Comparison of ENCODE assay signal across 11 cellular contexts in genomic region chr5:79318935-79319614, GRCh38.
A peak's percentile ranks its signal among the peaks of the same experiment; 100 is the strongest.
DNase-seq lines count a peak whose midpoint lies in the region; ATAC-seq and TF ChIP-seq lines count a peak whose summit lies in the region.
"Had no signal": no experiment of that assay in that cellular context is flagged by ENCODE, and none has a peak within 500 bp of the region (broad histone marks: within the 10 kb centered on the region; RNA-seq: fewer than 3 reads in every experiment).

No MANE protein-coding gene starts in this region.

- TF ChIP-seq CTCF in fibroblast of villous mesenchyme (IDR thresholded peaks at IDR 0.05; ENCODE audit: insufficient read depth, low read depth, low read length) (no peak), WERI-Rb-1 (IDR thresholded peaks at IDR 0.05; ENCODE audit: low read depth, low read length) (no peak)

- H3K9me3 ChIP-seq in SJCRH30 (replicated peaks), result no peaks in the 10 kb centered on the region
- H3K9me3 ChIP-seq in WERI-Rb-1 (ENCODE audit: severe bottlenecking), result no peaks in the 10 kb centered on the region

- peak overlapping the region; percentile 44 for H3K27ac ChIP-seq in SJCRH30
- H3K27ac ChIP-seq in WERI-Rb-1, result no peak overlapping the region

- H3K36me3 ChIP-seq in SJCRH30, result peaks cover 9% of the 10 kb centered on the region; the same call in 1 of the 2 replicates
- H3K36me3 ChIP-seq in WERI-Rb-1, result peaks cover 70% of the 10 kb centered on the region

- H3K27me3 ChIP-seq in SJCRH30 (no peaks in the 10 kb centered on the region), WERI-Rb-1 (ENCODE audit: insufficient read depth, low read depth, severe bottlenecking) (no peaks in the 10 kb centered on the region)

- DNase-seq in stimulated activated naive CD8-positive, alpha-beta T cell treated with anti-CD3 and anti-CD28 coated beads, Interleukin-15, amount 100 ng/mL, for 72 hours, result no peak
- no peak for DNase-seq in stimulated activated naive CD8-positive, alpha-beta T cell treated with anti-CD3 and anti-CD28 coated beads, Interleukin-15, Interleukin-2, amounts not matched to agents 100 U/mL and 50 U/mL, for 24 hours
- peak; percentile 52 to 73 for DNase-seq in SJCRH30
- peak; percentile 86 for DNase-seq in fibroblast of villous mesenchyme (ENCODE audit: low read depth)
- DNase-seq in activated CD8-positive, alpha-beta memory T cell treated with anti-CD3 and anti-CD28 coated beads, Interleukin-2, amount 50 U/mL, for 4 hours, result no peak
- DNase-seq in DMS79 treated with DMSO at 0.1 percent for 48 hours (lab: John Stamatoyannopoulos, UW), result no peak
- no peak for DNase-seq in WERI-Rb-1
- DNase-seq: effector memory CD4-positive, alpha-beta T cell; NCI-H1417; stimulated activated CD4-positive, alpha-beta T cell treated with anti-CD3 and anti-CD28 coated beads, Interleukin-2, amount 100 ng/mL, for 48 hours had no signal

- H3K27ac Mint-ChIP-seq in stimulated activated naive CD8-positive, alpha-beta T cell treated with anti-CD3 and anti-CD28 coated beads, Interleukin-15, amount 100 ng/mL, for 72 hours, result peak overlapping the region; percentile 47 to 87

- H3K9me3 Mint-ChIP-seq in stimulated activated naive CD8-positive, alpha-beta T cell treated with anti-CD3 and anti-CD28 coated beads, Interleukin-15, amount 100 ng/mL, for 72 hours, result no peaks in the 10 kb centered on the region

- H3K27me3 Mint-ChIP-seq in stimulated activated naive CD8-positive, alpha-beta T cell treated with anti-CD3 and anti-CD28 coated beads, Interleukin-15, amount 100 ng/mL, for 72 hours, result no peaks in the 10 kb centered on the region

- H3K4me3 Mint-ChIP-seq in stimulated activated naive CD8-positive, alpha-beta T cell treated with anti-CD3 and anti-CD28 coated beads, Interleukin-15, amount 100 ng/mL, for 72 hours, result no peak overlapping the region

- peaks cover 8% of the 10 kb centered on the region for H3K4me1 ChIP-seq in SJCRH30

- peak; percentile 61 for ATAC-seq in stimulated activated naive CD8-positive, alpha-beta T cell treated with anti-CD3 and anti-CD28 coated beads, Interleukin-15, amount 100 ng/mL, for 72 hours
- ATAC-seq in stimulated activated naive CD8-positive, alpha-beta T cell treated with anti-CD3 and anti-CD28 coated beads, Interleukin-15, Interleukin-2, amounts not matched to agents 100 U/mL and 50 U/mL, for 24 hours, result no peak
- ATAC-seq in HG03442 (IDR thresholded peaks at IDR 0.05; ENCODE audit: unreplicated experiment), result no peak

- no peak overlapping the region for H3K4me3 ChIP-seq in SJCRH30
- no peak overlapping the region for H3K4me3 ChIP-seq in fibroblast of villous mesenchyme (ENCODE audit: low read depth, low read length)
- no peak overlapping the region for H3K4me3 ChIP-seq in WERI-Rb-1 (ENCODE audit: low read depth, low read length)

- no peaks in the 10 kb centered on the region for H3K4me1 Mint-ChIP-seq in stimulated activated naive CD8-positive, alpha-beta T cell treated with anti-CD3 and anti-CD28 coated beads, Interleukin-15, amount 100 ng/mL, for 72 hours

Comparison
In these comparisons a context has a peak if more than half of its experiments do, and no peak if none do; other contexts are left out.
1. DNase-seq: peak in SJCRH30 (2 of 2) and fibroblast of villous mesenchyme (single experiment); none in stimulated activated naive CD8-positive, alpha-beta T cell treated with anti-CD3 and anti-CD28 coated beads, Interleukin-15, amount 100 ng/mL, for 72 hours (0 of 2), stimulated activated naive CD8-positive, alpha-beta T cell treated with anti-CD3 and anti-CD28 coated beads, Interleukin-15, Interleukin-2, amounts not matched to agents 100 U/mL and 50 U/mL, for 24 hours (single experiment), activated CD8-positive, alpha-beta memory T cell treated with anti-CD3 and anti-CD28 coated beads, Interleukin-2, amount 50 U/mL, for 4 hours (single experiment), DMS79 treated with DMSO at 0.1 percent for 48 hours (single experiment) and WERI-Rb-1 (single experiment).